23 cellular contexts compared by ENCODE assay signal in the genomic region with DNA sequence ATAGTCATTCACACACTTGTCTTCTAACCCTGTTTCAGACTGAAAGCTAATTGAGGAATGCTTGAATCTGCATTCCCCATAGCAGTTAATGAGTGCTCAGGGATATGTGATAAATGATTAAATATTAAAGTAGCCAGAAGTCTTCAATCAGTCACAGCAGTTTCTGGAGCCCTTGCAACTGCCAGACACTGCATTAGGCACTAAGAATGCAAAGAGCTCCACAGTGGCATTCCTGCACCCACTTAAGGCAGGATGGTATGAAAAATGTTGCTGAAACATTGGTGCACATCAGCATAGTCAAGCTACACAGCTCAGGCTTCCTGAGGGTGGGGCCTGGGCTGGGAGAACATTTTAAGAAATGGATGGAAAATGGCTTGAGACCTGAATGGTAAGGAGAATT. TPM values are rescaled to one million over a fixed set of nuclear protein-coding genes. Genes with fewer than 3 reads are reported as not detected.
DNase-seq lines count a peak whose midpoint lies in the region; ATAC-seq and TF ChIP-seq lines count a peak whose summit lies in the region.
"Had no signal": no experiment of that assay in that cellular context is flagged by ENCODE, and none has a peak within 500 bp of the region (broad histone marks: within the 10 kb centered on the region; RNA-seq: fewer than 3 reads in every experiment).

No MANE protein-coding gene starts in this region.

- no peak overlapping the region for H3K4me3 ChIP-seq in left ventricle myocardium inferior
- H3K4me3 ChIP-seq in lung = no peak overlapping the region
- no peak overlapping the region for H3K4me3 ChIP-seq in upper lobe of right lung
- H3K4me3 ChIP-seq: BLaER1, GM23248, Peyer's patch had no signal

- H3K27ac Mint-ChIP-seq in osteocyte (ENCODE audit: unreplicated experiment) (no peak overlapping the region), type B pancreatic cell (no peak overlapping the region)
- H3K27ac Mint-ChIP-seq: CD4-positive, alpha-beta T cell; H9 had no signal

- H3K4me3 Mint-ChIP-seq in osteocyte (ENCODE audit: unreplicated experiment) (no peak overlapping the region), type B pancreatic cell (no peak overlapping the region)
- H3K4me3 Mint-ChIP-seq: CD4-positive, alpha-beta T cell; H9 had no signal

- H3K9me3 Mint-ChIP-seq in osteocyte (ENCODE audit: unreplicated experiment) (no peaks in the 10 kb centered on the region), type B pancreatic cell (no peaks in the 10 kb centered on the region)
- H3K9me3 Mint-ChIP-seq: CD4-positive, alpha-beta T cell had no signal

- no peak for DNase-seq in left ventricle myocardium inferior
- no peak for DNase-seq in left ventricle myocardium superior
- DNase-seq in lung (ENCODE audit: low spot score) = peak; percentile 51
- DNase-seq in osteocyte (ENCODE audit: extremely low spot score, unreplicated experiment) = peak; percentile 13
- no peak for DNase-seq in upper lobe of right lung
- DNase-seq in head of caudate nucleus = no peak
- DNase-seq in stimulated activated CD4-positive, alpha-beta T cell treated with anti-CD3 and anti-CD28 coated beads, Interleukin-15, amount 100 ng/mL, for 24 hours = no peak
- DNase-seq in type B pancreatic cell (ENCODE audit: extremely low spot score, unreplicated experiment) = no peak
- DNase-seq: ACHN; CD4-positive, alpha-beta T cell; COR-L47; DMS79; GM23248; H9; NCI-H1105; NCI-H146; NCI-H2029 treated with DMSO at 0.1 percent for 48 hours; NCI-H2171 treated with DMSO at 0.1 percent for 48 hours; NCI-H446; NCI-H526; Peyer's patch had no signal

- peaks cover 12% of the 10 kb centered on the region for H3K9me3 ChIP-seq in left ventricle myocardium inferior (replicated peaks)
- no peaks in the 10 kb centered on the region for H3K9me3 ChIP-seq in lung (ENCODE audit: control insufficient read depth in 2 of 2, insufficient read depth in 1 of 2, low read length in 1 of 2)
- H3K9me3 ChIP-seq in upper lobe of right lung = no peaks in the 10 kb centered on the region
- H3K9me3 ChIP-seq: Peyer's patch had no signal

- H3K27ac ChIP-seq in left ventricle myocardium inferior (replicated peaks) (peak overlapping the region; percentile 3), lung (ENCODE audit: low read depth in 1 of 2, low read length in 1 of 2) (peak overlapping the region in 1 of 2 donors; percentile 9), upper lobe of right lung (peak overlapping the region; percentile 40)
- H3K27ac ChIP-seq: 22Rv1, BLaER1, GM23248, Peyer's patch had no signal

- H3K36me3 ChIP-seq in left ventricle myocardium inferior (peaks cover 12% of the 10 kb centered on the region), lung (ENCODE audit: control insufficient read depth in 2 of 2, insufficient read depth in 2 of 2, low read length in 2 of 2) (peaks cover 0 to 13% of the 10 kb centered on the region in 2 donors), upper lobe of right lung (peaks cover 14% of the 10 kb centered on the region)

- peaks cover 39% of the 10 kb centered on the region for H3K27me3 Mint-ChIP-seq in osteocyte (ENCODE audit: unreplicated experiment)
- H3K27me3 Mint-ChIP-seq in type B pancreatic cell = no peaks in the 10 kb centered on the region
- H3K27me3 Mint-ChIP-seq: CD4-positive, alpha-beta T cell had no signal

- peaks cover 22% of the 10 kb centered on the region for H3K4me1 ChIP-seq in left ventricle myocardium inferior
- H3K4me1 ChIP-seq in lung (ENCODE audit: control insufficient read depth in 2 of 2, insufficient read depth in 2 of 2, low read length in 2 of 2) = peaks cover 0 to 10% of the 10 kb centered on the region in 2 donors
- H3K4me1 ChIP-seq in upper lobe of right lung = peaks cover 11% of the 10 kb centered on the region

- H3K27me3 ChIP-seq in left ventricle myocardium inferior (ENCODE audit: low read depth) (peaks cover under 1% of the 10 kb centered on the region), lung (ENCODE audit: control insufficient read depth, insufficient read depth) (no peaks in the 10 kb centered on the region), upper lobe of right lung (no peaks in the 10 kb centered on the region)
- H3K27me3 ChIP-seq: Peyer's patch had no signal

- H3K4me1 Mint-ChIP-seq in osteocyte (ENCODE audit: unreplicated experiment) (peaks cover 4% of the 10 kb centered on the region), type B pancreatic cell (ENCODE audit: unreplicated experiment) (peaks cover 39% of the 10 kb centered on the region)

- intact Hi-C loops in left ventricle myocardium inferior (cut with micrococcal nuclease) = loop anchor here (10.0 kb wide), 1 partner anchor 246 kb away; the partner anchor contains the start of gene OR5A2
- intact Hi-C loops in left ventricle myocardium superior (cut with micrococcal nuclease) = loop anchor here (10.0 kb wide), 1 partner anchor 106 kb away; no protein-coding TSS in a partner anchor
- intact Hi-C loops in upper lobe of right lung (cut with DNase I) = no loop called here
- intact Hi-C loops in head of caudate nucleus (cut with DNase I) = no loop called here

- H3K36me3 Mint-ChIP-seq in osteocyte (ENCODE audit: unreplicated experiment) = no peaks in the 10 kb centered on the region
- peaks cover 37% of the 10 kb centered on the region for H3K36me3 Mint-ChIP-seq in type B pancreatic cell

- ATAC-seq in left ventricle myocardium superior (no peak), lung (ENCODE audit: insufficient read depth, low FRiP score) (peak; percentile 10), upper lobe of right lung (peak; percentile 66)

- no peak for TF ChIP-seq CTCF in left ventricle myocardium inferior (IDR thresholded peaks at IDR 0.05; ENCODE audit: borderline replicate concordance)
- TF ChIP-seq CTCF in lung (IDR thresholded peaks at IDR 0.05; ENCODE audit: control extremely low read depth, extremely low read depth) = no peak
- TF ChIP-seq CTCF in osteocyte (IDR thresholded peaks at IDR 0.05) = no peak
- TF ChIP-seq CTCF in upper lobe of right lung (IDR thresholded peaks at IDR 0.05) = no peak
- no peak for TF ChIP-seq CTCF in type B pancreatic cell (conservative IDR thresholded peaks at IDR 0.05)

RNA-seq across cellular contexts. Expression of gene DTX4, which starts 6.5 kb away (rescaled TPM):
- total RNA-seq in left ventricle myocardium inferior (1.8 TPM), left ventricle myocardium superior (2.6 TPM), lung (10 to 100 TPM; 44.6 to 51.6 TPM), osteocyte (1.2 and 2.7 TPM in 2 replicates), upper lobe of right lung (43.1 TPM), type B pancreatic cell (ENCODE audit: low replicate concordance) (55.3 and 79.2 TPM in 2 replicates)
- polyA plus RNA-seq in lung = 10 to 100 TPM; 14.7 to 25.0 TPM

RNA-seq across cellular contexts. Expression of gene MPEG1, which starts 34.3 kb away (rescaled TPM):
- total RNA-seq in left ventricle myocardium inferior = 9.5 TPM
- 13.6 TPM for total RNA-seq in left ventricle myocardium superior
- 10 to 100 TPM; 28.1 to 45.6 TPM for total RNA-seq in lung
- polyA plus RNA-seq in lung = 10 to 100 TPM in 1 of 2 donors, 1 to 10 TPM in 1; 7.0 to 63.5 TPM
- not detected in 2 replicates for total RNA-seq in osteocyte
- 34.1 TPM for total RNA-seq in upper lobe of right lung
- total RNA-seq in type B pancreatic cell (ENCODE audit: low replicate concordance) = not detected in 2 replicates
- total RNA-seq: GM23248, H9 had no signal
- polyA plus RNA-seq: GM23248 had no signal

RNA-seq across cellular contexts. Expression of gene FAM111A, which starts 35.7 kb away (rescaled TPM):
- total RNA-seq in left ventricle myocardium inferior (9.6 TPM), left ventricle myocardium superior (8.4 TPM), lung (10 to 100 TPM; 34.1 to 73.3 TPM), osteocyte (43.0 and 48.5 TPM in 2 replicates), upper lobe of right lung (60.9 TPM), type B pancreatic cell (ENCODE audit: low replicate concordance) (28.4 and 29.1 TPM in 2 replicates)
- polyA plus RNA-seq in lung = 10 to 100 TPM; 14.9 to 44.8 TPM

Comparison
In these comparisons a context has a peak if more than half of its experiments do, and no peak if none do; other contexts are left out.
1. DNase-seq: peak in lung (single experiment) and osteocyte (single experiment); none in left ventricle myocardium inferior (single experiment), left ventricle myocardium superior (single experiment), upper lobe of right lung (single experiment), head of caudate nucleus (0 of 42), stimulated activated CD4-positive, alpha-beta T cell treated with anti-CD3 and anti-CD28 coated beads, Interleukin-15, amount 100 ng/mL, for 24 hours (single experiment) and type B pancreatic cell (single experiment).
2. RNA of gene DTX4, which starts 6.5 kb away (total RNA-seq): 55.3 to 79.2 TPM in type B pancreatic cell, 44.6 to 51.6 TPM in lung and 43.1 TPM in upper lobe of right lung (single experiment); 1.2 to 2.7 TPM in osteocyte, 2.6 TPM in left ventricle myocardium superior (single experiment) and 1.8 TPM in left ventricle myocardium inferior (single experiment); every median in the first group is over 10 times any median in the second.
3. RNA of gene MPEG1, which starts 34.3 kb away (total RNA-seq): 28.1 to 45.6 TPM in lung, 34.1 TPM in upper lobe of right lung (single experiment), 13.6 TPM in left ventricle myocardium superior (single experiment) and 9.5 TPM in left ventricle myocardium inferior (single experiment); not detected in osteocyte and not detected in type B pancreatic cell; every median in the first group is over 10 times any median in the second.
4. intact Hi-C loops: an anchor here in left ventricle myocardium inferior (10.0 kb wide) and left ventricle myocardium superior (10.0 kb wide); none called in upper lobe of right lung and head of caudate nucleus.